ENCODE assay signal across 7 cellular contexts in genomic region chr13:102394158-102395053, GRCh38. TPM values are rescaled to one million over a fixed set of nuclear protein-coding genes. Genes with fewer than 3 reads are reported as not detected.
DNase-seq lines count a peak whose midpoint lies in the region; ATAC-seq, FAIRE-seq and TF ChIP-seq lines count a peak whose summit lies in the region.

No MANE protein-coding gene starts in this region.

- peak overlapping the region; percentile 85 for H2AFZ ChIP-seq in H1 (ENCODE audit: low read length)

- H3K4me3 ChIP-seq in H1 (ENCODE audit: extremely low read depth in 1 of 4, insufficient read depth in 2 of 4, low read depth in 3 of 4, low read length in 4 of 4) = peak overlapping the region; percentile 75 to 93 (median 84)

- ATAC-seq in GM18867 (IDR thresholded peaks at IDR 0.05; ENCODE audit: unreplicated experiment) (peak; percentile 97), HG03103 (IDR thresholded peaks at IDR 0.05; ENCODE audit: low read depth, unreplicated experiment) (peak; percentile 95), memory B cell (ENCODE audit: low read depth) (peak; percentile 93)

- H3K23ac ChIP-seq in H1 (ENCODE audit: insufficient read length) = no peak overlapping the region

- peak in 1 of 2 experiments; percentile 69; a peak in 1 of 3 replicates for TF ChIP-seq EP300 in H1 (IDR thresholded peaks at IDR 0.05; ENCODE audit: borderline replicate concordance in 1 of 2, low read depth in 2 of 2, low read length in 2 of 2)

- no peaks in the 10 kb centered on the region for H4K20me1 ChIP-seq in H1 (replicated peaks in 1 of 2; ENCODE audit: control insufficient read depth in 1 of 2, insufficient read depth in 2 of 2, low read length in 2 of 2)

- peak overlapping the region; percentile 77 for H3K4me2 ChIP-seq in H1 (ENCODE audit: insufficient read depth in 1 of 2, low read depth in 2 of 2, low read length in 2 of 2)

- H3K4ac ChIP-seq in H1 (replicated peaks; ENCODE audit: insufficient read length, low read depth, low read length) = no peak overlapping the region

- peak overlapping the region; percentile 80 for H3K56ac ChIP-seq in H1 (replicated peaks; ENCODE audit: insufficient read length, low read depth, low read length)

- H3K27me3 Mint-ChIP-seq in memory B cell = peaks cover 3% of the 10 kb centered on the region

- peaks cover 2% of the 10 kb centered on the region; the same call in 1 of the 2 replicates for H3K23me2 ChIP-seq in H1 (ENCODE audit: low read depth, low read length)

- no peaks in the 10 kb centered on the region for H3K9me3 ChIP-seq in H1 (ENCODE audit: insufficient read depth in 2 of 2, low read depth in 1 of 2, low read length in 1 of 2)

- no peak overlapping the region for H2BK12ac ChIP-seq in H1 (ENCODE audit: low read depth, low read length)

- H3K4me1 Mint-ChIP-seq in memory B cell = peaks cover 7% of the 10 kb centered on the region

- no peak overlapping the region for H3K14ac ChIP-seq in H1 (ENCODE audit: insufficient read length)

- no peak overlapping the region for H2AK5ac ChIP-seq in H1 (ENCODE audit: low read depth, low read length)

- peak overlapping the region; percentile 90 to 94 (median 93) for H3K9ac ChIP-seq in H1 (replicated peaks in 1 of 4; ENCODE audit: extremely low read depth in 1 of 4, low read depth in 3 of 4, low read length in 3 of 4)

- POLR2A ChIA-PET in H1 (lab: Charles Lee; ENCODE audit: partially characterized antibody) = interaction anchor here (0.6 to 1.0 kb wide), 2 partner anchors 55 to 198 kb away, joined by 3 read pairs; no protein-coding TSS in a partner anchor

- no peak overlapping the region for H2BK20ac ChIP-seq in H1 (ENCODE audit: low read length)

- TF ChIP-seq RAD21 in H1 (IDR thresholded peaks at IDR 0.05 in 1 of 2, conservative IDR thresholded peaks at IDR 0.05 in 1 of 2; ENCODE audit: low read depth in 2 of 2, low read length in 2 of 2) = peak; percentile 39 to 40

- no peak for FAIRE-seq in H1 (lab: Jason Lieb, UNC)

- H3K79me1 ChIP-seq in H1 (ENCODE audit: low read depth, low read length) = no peaks in the 10 kb centered on the region

- CTCF ChIA-PET in H1 (lab: Charles Lee; ENCODE audit: partially characterized antibody) = interaction anchor here (0.7 to 2.2 kb wide), 19 partner anchors 9 to 407 kb away, joined by 3 to 8 read pairs (median 4); no protein-coding TSS in a partner anchor

- peak; percentile 51 for DNase-seq in NCI-H446 treated with DMSO at 0.1 percent for 48 hours (lab: John Stamatoyannopoulos, UW)
- DNase-seq in activated CD8-positive, alpha-beta memory T cell treated with anti-CD3 and anti-CD28 coated beads for 4 hours (ENCODE audit: low read depth in 2 of 2) = peak; percentile 90 to 91
- peak; percentile 91 to 97 for DNase-seq in H1 (ENCODE audit: low read depth in 1 of 2, low spot score in 2 of 2)
- peak; percentile 92 to 93 for DNase-seq in memory B cell (ENCODE audit: low spot score in 2 of 2)
- DNase-seq in stimulated activated CD4-positive, alpha-beta T cell treated with anti-CD3 and anti-CD28 coated beads, TNF-alpha, amount 100 ng/mL, for 48 hours (ENCODE audit: low read depth in 3 of 3) = peak; percentile 91 to 97 (median 92)

- TF ChIP-seq CTCF in H1 (IDR thresholded peaks at IDR 0.05; ENCODE audit: control extremely low read depth in 1 of 3, insufficient read depth in 1 of 3, low read depth in 1 of 3, low read length in 3 of 3) = peak in 2 of 3 experiments; percentile 44 to 47; a peak in 3 of 4 replicates

- peak overlapping the region; percentile 50; the same call in 1 of the 2 replicates for H2BK5ac ChIP-seq in H1 (ENCODE audit: low read depth, low read length)

- peak overlapping the region; percentile 72; the same call in 1 of the 2 replicates for H3K18ac ChIP-seq in H1 (ENCODE audit: extremely low read depth, low read length)

- H4K5ac ChIP-seq in H1 (ENCODE audit: insufficient read length, low read depth, low read length) = peak overlapping the region; percentile 76

- no peaks in the 10 kb centered on the region for H3K36me3 Mint-ChIP-seq in memory B cell

- H3K27ac ChIP-seq in H1 (ENCODE audit: low read depth, low read length) = peak overlapping the region; percentile 91

- H3K27me3 ChIP-seq in H1 (replicated peaks in 1 of 4; ENCODE audit: control insufficient read depth in 3 of 4, extremely low read depth in 1 of 4, insufficient read depth in 3 of 4, low read length in 3 of 4) = peaks cover 2 to 6% (median 2%) of the 10 kb centered on the region in 4 experiments

- no peaks in the 10 kb centered on the region for H3K9me3 Mint-ChIP-seq in memory B cell

- peaks cover 0 to 3% (median under 1%) of the 10 kb centered on the region in 4 experiments; a peak in 5 of 7 replicates for H3K4me1 ChIP-seq in H1 (replicated peaks in 1 of 4; ENCODE audit: control insufficient read depth in 3 of 4, insufficient read depth in 4 of 4, low read length in 3 of 4)

- H3K79me2 ChIP-seq in H1 (ENCODE audit: control insufficient read depth in 1 of 2, insufficient read depth in 2 of 2, low read length in 2 of 2) = no peaks in the 10 kb centered on the region

- peak overlapping the region; percentile 98 for H4K8ac ChIP-seq in H1 (ENCODE audit: extremely low read depth, insufficient read depth, low read length)

- H2BK15ac ChIP-seq in H1 (ENCODE audit: low read length) = no peak overlapping the region

- WGBS in H1 (ENCODE audit: extremely low coverage in 1 of 2, insufficient coverage in 1 of 2, insufficient read length in 1 of 2, insufficient replicate concordance in 2 of 2, low coverage in 1 of 2, low lambda C conversion rate in 2 of 2, missing lambda C conversion rate in 1 of 2), 2 experiments = 5% methylated on average over 36 of the region's 72 CpGs; no CpG with 5 or more reads in 1 of the 2 experiments

- no peaks in the 10 kb centered on the region for H3K36me3 ChIP-seq in H1 (ENCODE audit: control insufficient read depth in 2 of 4, insufficient read depth in 4 of 4, low read length in 3 of 4)

- peak; percentile 80 to 90 for TF ChIP-seq POLR2A in H1 (IDR thresholded peaks at IDR 0.05; ENCODE audit: control extremely low read depth in 1 of 2, low read depth in 2 of 2, low read length in 2 of 2)

- H2BK120ac ChIP-seq in H1 (replicated peaks; ENCODE audit: low read depth, low read length) = no peak overlapping the region

- H3K27ac Mint-ChIP-seq in memory B cell = peak overlapping the region; percentile 91

- peak overlapping the region; percentile 94 for H3K4me3 Mint-ChIP-seq in memory B cell

- H4K91ac ChIP-seq in H1 (replicated peaks; ENCODE audit: insufficient read length, low read length) = no peak overlapping the region

TF ChIP-seq in H1, 55 proteins besides CTCF, POLR2A, EP300 and RAD21 (continues in another document):
- TF ChIP-seq KDM4A (IDR thresholded peaks at IDR 0.05; ENCODE audit: low read depth, low read length, severe bottlenecking) (peak; percentile 94), SP2 (IDR thresholded peaks at IDR 0.05; ENCODE audit: low read length) (no peak), JUND (IDR thresholded peaks at IDR 0.05; ENCODE audit: low read length) (no peak), CHD1 (IDR thresholded peaks at IDR 0.05; ENCODE audit: low read depth, low read length) (no peak), TEAD4 (IDR thresholded peaks at IDR 0.05; ENCODE audit: low read depth, low read length) (no peak), POU5F1 (IDR thresholded peaks at IDR 0.05; ENCODE audit: low read depth, low read length) (no peak), NANOG (IDR thresholded peaks at IDR 0.05; ENCODE audit: insufficient read depth, low read depth, low read length, poor library complexity, severe bottlenecking) (no peak), GABPA (IDR thresholded peaks at IDR 0.05; ENCODE audit: borderline replicate concordance, insufficient read depth, low read length) (no peak), RXRA (IDR thresholded peaks at IDR 0.05; ENCODE audit: insufficient read depth, low read depth, low read length) (no peak), CBX8 (IDR thresholded peaks at IDR 0.05; ENCODE audit: borderline replicate concordance, low read depth, low read length) (no peak), ZNF274 (IDR thresholded peaks at IDR 0.05; ENCODE audit: borderline replicate concordance, extremely low read depth, low read length) (no peak), KDM1A (IDR thresholded peaks at IDR 0.05; ENCODE audit: borderline replicate concordance, low read length) (no peak), TCF12 (IDR thresholded peaks at IDR 0.05; ENCODE audit: low read depth, low read length) (no peak), RNF2 (IDR thresholded peaks at IDR 0.05; ENCODE audit: borderline replicate concordance, low read depth, low read length, missing control alignments, poor library complexity, severe bottlenecking) (peak; percentile 35), POLR2AphosphoS5 (IDR thresholded peaks at IDR 0.05; ENCODE audit: low read depth, low read length) (peak; percentile 87), CHD2 (IDR thresholded peaks at IDR 0.05; ENCODE audit: low read length) (peak; percentile 85), PHF8 (conservative IDR thresholded peaks at IDR 0.05; ENCODE audit: low read depth, low read length) (peak; percentile 91), USF2 (IDR thresholded peaks at IDR 0.05; ENCODE audit: low read length) (no peak), RBBP5 (IDR thresholded peaks at IDR 0.05; ENCODE audit: borderline replicate concordance, low read depth, low read length) (peak; percentile 98)

RNA-seq across cellular contexts. Expression of gene FGF14, which starts 7.4 kb away (rescaled TPM):
- 0.33 and 0.58 TPM in 2 replicates for total RNA-seq in H1 (2021; fragmentation: NEBNext Ultra II Directional; extraction: Animal tissue kit (Norgen Biotek cat#: 25700))
- polyA plus RNA-seq in H1 (2011; rRNA removed) = 0.02 and 0.05 TPM in 2 replicates
- 0.13 TPM for polyA plus RNA-seq in H1 (2011; cell fraction: cytosol; rRNA removed)
- polyA plus RNA-seq in H1 (2011; cell fraction: nucleus; rRNA removed) = not detected
- 0.03 to 0.28 TPM (median 0.08 TPM) in 4 replicates for polyA plus RNA-seq in H1 (2012, experiment 1 of 2)
- polyA plus RNA-seq in H1 (2012, experiment 2 of 2) = not detected
- polyA plus RNA-seq in H1 (2013, experiment 1 of 2) = 0.10 TPM
- polyA plus RNA-seq in H1 (2013, experiment 2 of 2) = 0.11 TPM
- polyA minus RNA-seq in H1 (2011; rRNA and poly(A)+ RNA removed) = 0.12 and 0.47 TPM in 2 replicates
- polyA minus RNA-seq in H1 (2011; cell fraction: cytosol; rRNA and poly(A)+ RNA removed) = 1.5 TPM
- 1.5 TPM for polyA minus RNA-seq in H1 (2011; cell fraction: nucleus; rRNA and poly(A)+ RNA removed)

Comparison
In these comparisons a context has a peak if more than half of its experiments do, and no peak if none do; other contexts are left out.
1. Peak in every context shown above with its lines: DNase-seq, ATAC-seq, H3K4me3 ChIP-seq and H3K27ac ChIP-seq.